Comparison of ENCODE assay signal across 24 cellular contexts in genomic region chr9:22740781-22741180, GRCh38.
"Had no signal": no experiment of that assay in that cellular context is flagged by ENCODE, and none has a peak within 500 bp of the region (broad histone marks: within the 10 kb centered on the region; RNA-seq: fewer than 3 reads in every experiment).

No MANE protein-coding gene starts in this region.

- DNase-seq: activated CD4-positive, alpha-beta memory T cell treated with anti-CD3 and anti-CD28 coated beads for 36 hours; activated CD4-positive, alpha-beta T cell treated with anti-CD3 and anti-CD28 coated beads for 36 hours; activated CD4-positive, alpha-beta T cell treated with anti-CD3 and anti-CD28 coated beads, Interleukin-2, amount 10 ng/mL, durations not matched to agents 24 days and 14 days; activated CD4-positive, CD25-positive, alpha-beta regulatory T cell; activated CD4-positive, CD25-positive, alpha-beta regulatory T cell treated with anti-CD3 and anti-CD28 coated beads, Interleukin-2, amount 50 U/mL, for 72 hours; activated CD8-positive, alpha-beta memory T cell treated with anti-CD3 and anti-CD28 coated beads, Interleukin-2, amount 10 ng/mL, durations not matched to agents 7 days and 5 days; activated CD8-positive, alpha-beta memory T cell treated with anti-CD3 and anti-CD28 coated beads, Interleukin-2, amount 50 U/mL, for 4 hours; activated CD8-positive, alpha-beta T cell treated with anti-CD3 and anti-CD28 coated beads, Interleukin-2, amount 10 ng/mL, durations not matched to agents 7 days and 5 days; activated effector memory CD4-positive, alpha-beta T cell treated with anti-CD3 and anti-CD28 coated beads, Interleukin-2, amount 50 U/mL, for 16 hours; activated naive CD4-positive, alpha-beta T cell treated with anti-CD3 and anti-CD28 coated beads for 36 hours; activated naive CD8-positive, alpha-beta T cell treated with anti-CD3 and anti-CD28 coated beads for 36 hours; activated naive CD8-positive, alpha-beta T cell treated with anti-CD3 and anti-CD28 coated beads, Interleukin-2, amount 50 U/mL, for 24 hours; activated T-cell treated with anti-CD3 and anti-CD28 coated beads, Interleukin-2, amount 50 U/mL, for 1 hour; activated T-cell treated with anti-CD3 and anti-CD28 coated beads, Interleukin-2, amount 50 U/mL, for 48 hours; adrenal gland; amygdala; aorta; body of pancreas; caudate nucleus; colonic mucosa; effector CD8-positive, alpha-beta T cell; esophagus squamous epithelium; head of caudate nucleus; hippocampal formation had no signal

- ATAC-seq: activated CD4-positive, alpha-beta T cell treated with anti-CD3 and anti-CD28 coated beads for 36 hours; activated CD8-positive, alpha-beta memory T cell treated with anti-CD3 and anti-CD28 coated beads, Interleukin-2, amount 10 ng/mL, durations not matched to agents 7 days and 5 days; activated CD8-positive, alpha-beta T cell treated with anti-CD3 and anti-CD28 coated beads, Interleukin-2, amount 10 ng/mL, durations not matched to agents 7 days and 5 days; activated naive CD8-positive, alpha-beta T cell treated with anti-CD3 and anti-CD28 coated beads, Interleukin-2, amount 50 U/mL, for 24 hours; body of pancreas had no signal
